Comparison of ENCODE assay signal across 15 cellular contexts in genomic region chr10:3159160-3159559, GRCh38.
"Had no signal": no experiment of that assay in that cellular context is flagged by ENCODE, and none has a peak within 500 bp of the region (broad histone marks: within the 10 kb centered on the region; RNA-seq: fewer than 3 reads in every experiment).

No MANE protein-coding gene starts in this region.

- H3K27ac Mint-ChIP-seq: natural killer cell had no signal

- DNase-seq: colonic mucosa; dermis blood vessel endothelial cell; foreskin melanocyte; islet precursor cell; left lung; mucosa of descending colon; natural killer cell; occipital lobe; small intestine; stimulated activated CD4-positive, alpha-beta T cell treated with anti-CD3 and anti-CD28 coated beads, Interleukin-12 subunit alpha, Interleukin-12 subunit beta, amount 100 ng/mL, for 4 hours; stimulated activated naive CD4-positive, alpha-beta T cell; stomach; transverse colon had no signal

- H3K4me1 ChIP-seq: colonic mucosa, left lung, parathyroid adenoma, stomach, transverse colon had no signal

- FAIRE-seq: small intestine had no signal

- H3K9me3 ChIP-seq: colonic mucosa, left lung, mucosa of descending colon, stomach, thoracic aorta, transverse colon had no signal

- H3K4me3 ChIP-seq: colonic mucosa, left lung, mucosa of descending colon, stomach, thoracic aorta, transverse colon had no signal

- H3K4me1 Mint-ChIP-seq: natural killer cell had no signal

- H2AFZ ChIP-seq: parathyroid adenoma had no signal

- H3K9ac ChIP-seq: parathyroid adenoma had no signal

- H3K4me3 Mint-ChIP-seq: natural killer cell had no signal

- ATAC-seq: left lung, mucosa of descending colon, natural killer cell had no signal

- H3K27ac ChIP-seq: colonic mucosa, left lung, parathyroid adenoma, stomach, thoracic aorta, transverse colon had no signal

- H3K79me2 ChIP-seq: parathyroid adenoma had no signal

- H3K27me3 ChIP-seq: colonic mucosa, left lung, stomach, transverse colon had no signal

- H3K9me3 Mint-ChIP-seq: natural killer cell had no signal
